29 cellular contexts compared by ENCODE assay signal in genomic region chr1:15636436-15636835, GRCh38. TPM values are rescaled to one million over a fixed set of nuclear protein-coding genes. Genes with fewer than 3 reads are reported as not detected.
"Had no signal": no experiment of that assay in that cellular context is flagged by ENCODE, and none has a peak within 500 bp of the region (broad histone marks: within the 10 kb centered on the region; RNA-seq: fewer than 3 reads in every experiment).

No MANE protein-coding gene starts in this region.

- H3K4me1 Mint-ChIP-seq: mesothelial cell of epicardium; natural killer cell; neural progenitor cell; stimulated activated memory B cell treated with anti-CD40 and anti-IgM and Interleukin-4, amounts not matched to agents 10 μg/mL and 1 μg/mL and 100 μg/mL, for 72 hours; stimulated activated naive CD8-positive, alpha-beta T cell treated with anti-CD3 and anti-CD28 coated beads, Interleukin-15, amount 100 ng/mL, for 72 hours had no signal

- H2AFZ ChIP-seq: hepatocyte, neural progenitor cell, parathyroid adenoma had no signal

- H3K27ac ChIP-seq: hepatocyte, left ventricle myocardium inferior, neural progenitor cell, neutrophil, parathyroid adenoma, sigmoid colon, testis, thyroid gland, transverse colon, upper lobe of left lung, vagina had no signal

- H3K27ac Mint-ChIP-seq: mesothelial cell of epicardium; natural killer cell; neural progenitor cell; stimulated activated memory B cell treated with anti-CD40 and anti-IgM and Interleukin-4, amounts not matched to agents 10 μg/mL and 1 μg/mL and 100 μg/mL, for 72 hours; stimulated activated naive CD8-positive, alpha-beta T cell treated with anti-CD3 and anti-CD28 coated beads, Interleukin-15, amount 100 ng/mL, for 72 hours had no signal

- H3K4me2 ChIP-seq: hepatocyte, neural progenitor cell, smooth muscle cell had no signal

- DNase-seq: islet precursor cell; left ventricle myocardium inferior; mesendoderm; naive B cell; natural killer cell; nephron progenitor cell; occipital lobe; retina; right cardiac atrium; sigmoid colon; stimulated activated CD4-positive, alpha-beta T cell treated with anti-CD3 and anti-CD28 coated beads, Interleukin-1b, Interleukin-23, amount 100 ng/mL, for 48 hours; stimulated activated CD4-positive, alpha-beta T cell treated with anti-CD3 and anti-CD28 coated beads, Interleukin-2, amount 100 ng/mL, for 48 hours; stimulated activated CD4-positive, alpha-beta T cell treated with anti-CD3 and anti-CD28 coated beads, Interleukin-4, amount 100 ng/mL, for 4 hours; stimulated activated CD8-positive, alpha-beta memory T cell treated with anti-CD3 and anti-CD28 coated beads, Interleukin-4, amount 100 ng/mL, for 48 hours; stimulated activated naive CD4-positive, alpha-beta T cell treated with Interleukin-2 at 50 U/mL for 16 hours; stimulated activated naive CD8-positive, alpha-beta T cell treated with anti-CD3 and anti-CD28 coated beads, Interleukin-15, amount 100 ng/mL, for 72 hours; testis; thyroid gland; transverse colon; upper lobe of left lung had no signal

- H3K9ac ChIP-seq: neural progenitor cell, parathyroid adenoma had no signal

- H3K4me3 Mint-ChIP-seq: mesothelial cell of epicardium; naive B cell; natural killer cell; nephron progenitor cell; neural progenitor cell; stimulated activated memory B cell treated with anti-CD40 and anti-IgM and Interleukin-4, amounts not matched to agents 10 μg/mL and 1 μg/mL and 100 μg/mL, for 72 hours; stimulated activated naive CD8-positive, alpha-beta T cell treated with anti-CD3 and anti-CD28 coated beads, Interleukin-15, amount 100 ng/mL, for 72 hours had no signal

- H3K27me3 ChIP-seq: hepatocyte, neural progenitor cell, neutrophil, sigmoid colon, testis, thyroid gland, transverse colon, upper lobe of left lung, vagina had no signal

- ATAC-seq: natural killer cell; right cardiac atrium; stimulated activated memory B cell treated with anti-CD40 and anti-IgM and Interleukin-4, amounts not matched to agents 10 μg/mL and 1 μg/mL and 100 μg/mL, for 72 hours; stimulated activated naive CD8-positive, alpha-beta T cell treated with anti-CD3 and anti-CD28 coated beads, Interleukin-15, amount 100 ng/mL, for 72 hours had no signal

- H3K4me1 ChIP-seq: left ventricle myocardium inferior, neural progenitor cell, parathyroid adenoma, sigmoid colon, testis, thyroid gland, transverse colon, upper lobe of left lung, vagina had no signal

- H3K27me3 Mint-ChIP-seq: naive B cell; stimulated activated memory B cell treated with anti-CD40 and anti-IgM and Interleukin-4, amounts not matched to agents 10 μg/mL and 1 μg/mL and 100 μg/mL, for 72 hours; stimulated activated naive CD8-positive, alpha-beta T cell treated with anti-CD3 and anti-CD28 coated beads, Interleukin-15, amount 100 ng/mL, for 72 hours had no signal

- H3K4me3 ChIP-seq: hepatocyte, left ventricle myocardium inferior, lung, neural progenitor cell, sigmoid colon, smooth muscle cell, testis, thyroid gland, transverse colon, upper lobe of left lung, vagina had no signal

- H3K9me3 ChIP-seq: left ventricle myocardium inferior, neutrophil, sigmoid colon, testis, thyroid gland, transverse colon, upper lobe of left lung, vagina had no signal

RNA-seq across cellular contexts. Expression of gene AGMAT, which starts 51.6 kb away (rescaled TPM):
- total RNA-seq: left ventricle myocardium inferior had no signal
